Comparison of ENCODE assay signal across 13 cellular contexts in the genomic region with DNA sequence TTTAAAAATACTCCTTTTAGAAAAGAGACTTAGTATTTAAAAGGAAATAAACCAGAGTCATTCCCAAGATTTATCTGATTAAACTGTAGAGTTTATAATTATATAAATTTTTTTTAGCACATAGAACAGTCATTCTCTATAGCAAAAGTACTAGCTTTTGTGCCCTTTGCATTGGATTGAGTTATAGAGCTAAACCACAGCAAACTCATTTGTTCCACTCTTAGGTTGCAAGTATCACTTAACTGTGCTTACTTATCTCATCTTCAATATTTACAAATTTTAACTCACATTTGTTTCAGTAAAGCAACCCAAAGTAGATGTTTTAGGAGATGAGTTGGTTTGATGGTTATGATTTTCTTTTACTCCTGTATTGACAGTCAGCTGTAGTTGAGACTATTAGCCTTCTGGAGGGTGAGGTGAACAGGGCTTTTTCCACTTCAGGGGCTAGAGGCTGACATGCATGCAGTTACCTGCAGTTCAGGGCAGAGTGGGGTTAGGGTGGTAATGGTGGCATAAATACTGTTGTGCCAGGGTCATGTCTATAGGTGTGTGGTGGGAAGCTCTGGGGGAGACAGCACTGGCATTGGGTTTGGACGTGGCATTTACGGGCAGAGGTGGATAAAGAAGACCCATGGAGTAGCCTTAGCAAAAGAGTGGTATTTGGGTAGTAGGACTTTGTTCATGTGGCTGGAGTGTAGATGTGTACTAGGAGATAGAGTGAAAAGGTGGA. TPM values are rescaled to one million over a fixed set of nuclear protein-coding genes. Genes with fewer than 3 reads are reported as not detected.
DNase-seq lines count a peak whose midpoint lies in the region; ATAC-seq lines count a peak whose summit lies in the region.
"Had no signal": no experiment of that assay in that cellular context is flagged by ENCODE, and none has a peak within 500 bp of the region (broad histone marks: within the 10 kb centered on the region; RNA-seq: fewer than 3 reads in every experiment).

No MANE protein-coding gene starts in this region.

- no peak overlapping the region for H3K4me3 Mint-ChIP-seq in activated naive CD4-positive, alpha-beta T cell treated with anti-CD3 and anti-CD28 coated beads for 36 hours
- no peak overlapping the region for H3K4me3 Mint-ChIP-seq in T-helper 1 cell treated with Interleukin-12 subunit alpha and Interleukin-12 subunit beta and Interleukin-4 antibody, amounts not matched to agents 30 μg/mL and 1 μg/mL, for 36 hours

- H3K4me1 Mint-ChIP-seq in activated naive CD4-positive, alpha-beta T cell treated with anti-CD3 and anti-CD28 coated beads for 36 hours (ENCODE audit: low read depth) = peaks cover 81% of the 10 kb centered on the region
- peaks cover 57% of the 10 kb centered on the region for H3K4me1 Mint-ChIP-seq in T-helper 1 cell treated with Interleukin-12 subunit alpha and Interleukin-12 subunit beta and Interleukin-4 antibody, amounts not matched to agents 30 μg/mL and 1 μg/mL, for 36 hours (ENCODE audit: low read depth)

- CTCF ChIA-PET in activated naive CD4-positive, alpha-beta T cell treated with anti-CD3 and anti-CD28 coated beads for 36 hours (lab: Charles Lee) = interaction anchor here (0.7 to 1.6 kb wide), 6 partner anchors 8 to 156 kb away, joined by 3 to 6 read pairs (median 4); no protein-coding TSS in a partner anchor

- intact Hi-C loops in activated naive CD4-positive, alpha-beta T cell treated with anti-CD3 and anti-CD28 coated beads for 36 hours (cut with micrococcal nuclease) = loop anchor here (1.0 to 2.0 kb wide), 3 partner anchors 16 to 52 kb away; no protein-coding TSS in a partner anchor
- intact Hi-C loops in left colon (cut with DNase I, micrococcal nuclease) = no loop called here

- H3K36me3 Mint-ChIP-seq in activated naive CD4-positive, alpha-beta T cell treated with anti-CD3 and anti-CD28 coated beads for 36 hours (ENCODE audit: low read depth) = peaks cover 8% of the 10 kb centered on the region
- peaks cover 8% of the 10 kb centered on the region for H3K36me3 Mint-ChIP-seq in T-helper 1 cell treated with Interleukin-12 subunit alpha and Interleukin-12 subunit beta and Interleukin-4 antibody, amounts not matched to agents 30 μg/mL and 1 μg/mL, for 36 hours (ENCODE audit: low read depth)

- ATAC-seq in left colon = peak; percentile 15
- ATAC-seq in stimulated activated naive CD8-positive, alpha-beta T cell treated with anti-CD3 and anti-CD28 coated beads, Interleukin-15, Interleukin-2, amounts not matched to agents 100 U/mL and 50 U/mL, for 24 hours = peak; percentile 88
- no peak for ATAC-seq in HG02678 (IDR thresholded peaks at IDR 0.05; ENCODE audit: unreplicated experiment)
- ATAC-seq: HCT116 had no signal

- peak overlapping the region; percentile 19 for H3K27ac Mint-ChIP-seq in activated naive CD4-positive, alpha-beta T cell treated with anti-CD3 and anti-CD28 coated beads for 36 hours
- H3K27ac Mint-ChIP-seq in T-helper 1 cell treated with Interleukin-12 subunit alpha and Interleukin-12 subunit beta and Interleukin-4 antibody, amounts not matched to agents 30 μg/mL and 1 μg/mL, for 36 hours = peak overlapping the region; percentile 12

- H3K27me3 Mint-ChIP-seq in activated naive CD4-positive, alpha-beta T cell treated with anti-CD3 and anti-CD28 coated beads for 36 hours (ENCODE audit: low read depth) = no peaks in the 10 kb centered on the region
- no peaks in the 10 kb centered on the region for H3K27me3 Mint-ChIP-seq in T-helper 1 cell treated with Interleukin-12 subunit alpha and Interleukin-12 subunit beta and Interleukin-4 antibody, amounts not matched to agents 30 μg/mL and 1 μg/mL, for 36 hours (ENCODE audit: low read depth)

- H3K9me3 Mint-ChIP-seq in activated naive CD4-positive, alpha-beta T cell treated with anti-CD3 and anti-CD28 coated beads for 36 hours = no peaks in the 10 kb centered on the region
- no peaks in the 10 kb centered on the region for H3K9me3 Mint-ChIP-seq in T-helper 1 cell treated with Interleukin-12 subunit alpha and Interleukin-12 subunit beta and Interleukin-4 antibody, amounts not matched to agents 30 μg/mL and 1 μg/mL, for 36 hours

- DNase-seq in activated naive CD4-positive, alpha-beta T cell treated with anti-CD3 and anti-CD28 coated beads for 36 hours = no peak
- DNase-seq in activated naive CD4-positive, alpha-beta T cell (lab: John Stamatoyannopoulos, UW) = no peak
- DNase-seq in left colon (no peak), OCI-M1 (lab: John Stamatoyannopoulos, UW) (no peak), kidney glomerular epithelial cell (lab: John Stamatoyannopoulos, UW) (no peak)
- no peak for DNase-seq in stimulated activated naive CD8-positive, alpha-beta T cell treated with anti-CD3 and anti-CD28 coated beads, Interleukin-15, Interleukin-2, amounts not matched to agents 100 U/mL and 50 U/mL, for 24 hours
- DNase-seq: GF-D8, midbrain, NCI-H446, SHP77 treated with DMSO at 0.1 percent for 48 hours had no signal

RNA-seq across cellular contexts. Expression of a gene that starts 42.1 kb away (rescaled TPM):
- total RNA-seq in activated naive CD4-positive, alpha-beta T cell treated with anti-CD3 and anti-CD28 coated beads for 36 hours = 10 to 100 TPM; 49.8 to 51.4 TPM
- total RNA-seq in left colon = 10 to 100 TPM; 62.0 to 62.1 TPM
